ENCODE assay signal across 8 cellular contexts in genomic region chr16:17396762-17397498, GRCh38.
DNase-seq lines count a peak whose midpoint lies in the region; ATAC-seq and TF ChIP-seq lines count a peak whose summit lies in the region.

No MANE protein-coding gene starts in this region.

- H3K9me3 Mint-ChIP-seq in T-helper 2 cell treated with Interferon-gamma antibody and Interleukin-4, amounts not matched to agents 5 μg/mL and 100 μg/mL, for 36 hours: no peaks in the 10 kb centered on the region

- H3K9me2 ChIP-seq in OCI-LY7 (ENCODE audit: insufficient read depth, low read length): no peaks in the 10 kb centered on the region

- peaks cover 11% of the 10 kb centered on the region for H3K4me1 ChIP-seq in OCI-LY7 (ENCODE audit: insufficient read depth, low read length, poor library complexity, severe bottlenecking)
- H3K4me1 ChIP-seq in fibroblast of lung (ENCODE audit: control insufficient read depth, extremely low read depth, insufficient read depth, low read length): peaks cover 6% of the 10 kb centered on the region
- H3K4me1 ChIP-seq in spleen: peaks cover 8 to 75% (median 35%) of the 10 kb centered on the region in 6 donors

- no TSS peak for BruUV-seq in OCI-LY7 (replicated peaks; lab: Mats Ljungman, UMichigan)

- H3K27ac ChIP-seq in OCI-LY7 (ENCODE audit: low read depth, low read length, poor library complexity, severe bottlenecking) (no peak overlapping the region), fibroblast of lung (ENCODE audit: insufficient read depth, low read length) (no peak overlapping the region), spleen (peak overlapping the region in 5 of 8 donors; percentile 1 to 57 (median 37))

- peaks cover 20% of the 10 kb centered on the region for H3K36me3 Mint-ChIP-seq in T-helper 2 cell treated with Interferon-gamma antibody and Interleukin-4, amounts not matched to agents 5 μg/mL and 100 μg/mL, for 36 hours (ENCODE audit: low read depth)

- no peak overlapping the region for H3K9ac ChIP-seq in fibroblast of lung (ENCODE audit: insufficient read depth, low read length)

- H3K27ac Mint-ChIP-seq in T-helper 2 cell treated with Interferon-gamma antibody and Interleukin-4, amounts not matched to agents 5 μg/mL and 100 μg/mL, for 36 hours: no peak overlapping the region

- no peak for TF ChIP-seq POLR2A in spleen (IDR thresholded peaks at IDR 0.05)

- no peak for ATAC-seq in stimulated activated naive CD8-positive, alpha-beta T cell treated with anti-CD3 and anti-CD28 coated beads, Interleukin-15, Interleukin-2, amounts not matched to agents 100 U/mL and 50 U/mL, for 24 hours

- H3K36me3 ChIP-seq in OCI-LY7 (ENCODE audit: insufficient read depth, low read length) (peaks cover 7% of the 10 kb centered on the region), fibroblast of lung (ENCODE audit: control insufficient read depth, insufficient read depth, low read length) (peaks cover 1% of the 10 kb centered on the region), spleen (no peaks in the 10 kb centered on the region)

- peak in 3 of 5 experiments; percentile 20 to 65 (median 55) for DNase-seq in T-helper 2 cell
- no peak for DNase-seq in T-helper 2 cell treated with Interferon-gamma antibody and Interleukin-4, amounts not matched to agents 5 μg/mL and 100 μg/mL, for 36 hours (ENCODE audit: low spot score)
- DNase-seq in OCI-LY7 (ENCODE audit: low spot score): no peak
- DNase-seq in fibroblast of lung (ENCODE audit: low read depth in 2 of 2): peak; percentile 51 to 78
- DNase-seq in spleen: no peak
- DNase-seq in GM10248 (ENCODE audit: extremely low spot score): no peak
- DNase-seq in stimulated activated CD4-positive, alpha-beta T cell treated with anti-CD3 and anti-CD28 coated beads, Interleukin-4, amount 100 ng/mL, for 1 hour: no peak
- DNase-seq in stimulated activated naive CD8-positive, alpha-beta T cell treated with anti-CD3 and anti-CD28 coated beads, Interleukin-15, Interleukin-2, amounts not matched to agents 100 U/mL and 50 U/mL, for 24 hours: no peak

- no peaks in the 10 kb centered on the region for H3K27me3 ChIP-seq in fibroblast of lung (ENCODE audit: control insufficient read depth, insufficient read depth, low read length)
- no peaks in the 10 kb centered on the region for H3K27me3 ChIP-seq in spleen (replicated peaks in 1 of 7)

- no peaks in the 10 kb centered on the region; the same call in 1 of the 2 replicates for H4K20me1 ChIP-seq in OCI-LY7 (ENCODE audit: insufficient read depth, low read length)
- no peaks in the 10 kb centered on the region for H4K20me1 ChIP-seq in fibroblast of lung (ENCODE audit: control insufficient read depth, extremely low read depth, insufficient read depth, low read length)

- H3K9me3 ChIP-seq in OCI-LY7 (ENCODE audit: low read length): no peaks in the 10 kb centered on the region
- no peaks in the 10 kb centered on the region for H3K9me3 ChIP-seq in fibroblast of lung (ENCODE audit: control insufficient read depth, insufficient read depth, low read depth, low read length)
- H3K9me3 ChIP-seq in spleen: no peaks in the 10 kb centered on the region

- no peaks in the 10 kb centered on the region for H3K27me3 Mint-ChIP-seq in T-helper 2 cell treated with Interferon-gamma antibody and Interleukin-4, amounts not matched to agents 5 μg/mL and 100 μg/mL, for 36 hours (ENCODE audit: low read depth)

- intact Hi-C loops in OCI-LY7 (cut with micrococcal nuclease; ENCODE audit: unreplicated experiment) (no loop called here), spleen (cut with DNase I; ENCODE audit: low total_unique reads) (no loop called here)

- POLR2A ChIA-PET in OCI-LY7 (lab: Charles Lee): interaction anchor here (0.5 to 0.6 kb wide), 2 partner anchors 9 to 118 kb away, joined by 3 read pairs; no protein-coding TSS in a partner anchor
- POLR2A ChIA-PET in GM10248 (lab: Yijun Ruan, JAX): interaction anchor here (0.7 kb wide), 1 partner anchor 1547 kb away, joined by 4 read pairs; no protein-coding TSS in a partner anchor

- 54 to 61% (median 57%) methylated on average over 14 of the region's 14 CpGs for WGBS in spleen, 5 donors

- H3K4me2 ChIP-seq in OCI-LY7 (ENCODE audit: low read length) (peak overlapping the region; percentile 49; the same call in 1 of the 2 replicates), fibroblast of lung (ENCODE audit: extremely low read depth, insufficient read depth, low read length) (no peak overlapping the region)

- H3K4me3 Mint-ChIP-seq in T-helper 2 cell treated with Interferon-gamma antibody and Interleukin-4, amounts not matched to agents 5 μg/mL and 100 μg/mL, for 36 hours: no peak overlapping the region

- H3K79me2 ChIP-seq in OCI-LY7 (ENCODE audit: insufficient read depth, low read depth, low read length): no peaks in the 10 kb centered on the region
- no peaks in the 10 kb centered on the region for H3K79me2 ChIP-seq in fibroblast of lung (ENCODE audit: control insufficient read depth, insufficient read depth, low read length)

- TF ChIP-seq CTCF in OCI-LY7 (conservative IDR thresholded peaks at IDR 0.05; ENCODE audit: low read length) (no peak), fibroblast of lung (conservative IDR thresholded peaks at IDR 0.05 in 1 of 2, IDR thresholded peaks at IDR 0.05 in 1 of 2; ENCODE audit: low read depth in 1 of 2, low read length in 2 of 2) (no peak), spleen (IDR thresholded peaks at IDR 0.05 in 8 of 11, conservative IDR thresholded peaks at IDR 0.05 in 3 of 11) (no peak), GM10248 (IDR thresholded peaks at IDR 0.05; ENCODE audit: control extremely low read depth, extremely low read depth, low read depth, missing control alignments) (no peak)

- no peak overlapping the region for H2AFZ ChIP-seq in OCI-LY7 (ENCODE audit: low read length)
- no peak overlapping the region for H2AFZ ChIP-seq in fibroblast of lung (ENCODE audit: low read length)

- H3K4me3 ChIP-seq in OCI-LY7 (ENCODE audit: low read depth, low read length, poor library complexity, severe bottlenecking) (no peak overlapping the region), fibroblast of lung (replicated peaks in 1 of 4; ENCODE audit: control extremely low read depth in 1 of 4, insufficient read depth in 1 of 4, low read depth in 3 of 4, low read length in 4 of 4) (no peak overlapping the region), spleen (no peak overlapping the region)

- H3K4me1 Mint-ChIP-seq in T-helper 2 cell treated with Interferon-gamma antibody and Interleukin-4, amounts not matched to agents 5 μg/mL and 100 μg/mL, for 36 hours (ENCODE audit: low read depth): peaks cover 21% of the 10 kb centered on the region

- CTCF ChIA-PET in OCI-LY7 (lab: Charles Lee; ENCODE audit: unreplicated experiment): no interaction called here
- CTCF ChIA-PET in GM10248 (lab: Yijun Ruan, JAX): interaction anchor here (0.8 to 2.1 kb wide), 2 partner anchors 10 to 20 kb away, joined by 4 to 5 read pairs; no protein-coding TSS in a partner anchor

Comparison
In these comparisons a context has a peak if more than half of its experiments do, and no peak if none do; other contexts are left out.
1. DNase-seq: peak in T-helper 2 cell (3 of 5) and fibroblast of lung (2 of 2); none in T-helper 2 cell treated with Interferon-gamma antibody and Interleukin-4, amounts not matched to agents 5 μg/mL and 100 μg/mL, for 36 hours (single experiment), OCI-LY7 (single experiment), spleen (single experiment), GM10248 (single experiment), stimulated activated CD4-positive, alpha-beta T cell treated with anti-CD3 and anti-CD28 coated beads, Interleukin-4, amount 100 ng/mL, for 1 hour (single experiment) and stimulated activated naive CD8-positive, alpha-beta T cell treated with anti-CD3 and anti-CD28 coated beads, Interleukin-15, Interleukin-2, amounts not matched to agents 100 U/mL and 50 U/mL, for 24 hours (single experiment).
2. H3K27ac ChIP-seq: peak in spleen (5 of 8); none in OCI-LY7 (single experiment) and fibroblast of lung (single experiment).